ENCODE assay signal across 9 cellular contexts in the genomic region with DNA sequence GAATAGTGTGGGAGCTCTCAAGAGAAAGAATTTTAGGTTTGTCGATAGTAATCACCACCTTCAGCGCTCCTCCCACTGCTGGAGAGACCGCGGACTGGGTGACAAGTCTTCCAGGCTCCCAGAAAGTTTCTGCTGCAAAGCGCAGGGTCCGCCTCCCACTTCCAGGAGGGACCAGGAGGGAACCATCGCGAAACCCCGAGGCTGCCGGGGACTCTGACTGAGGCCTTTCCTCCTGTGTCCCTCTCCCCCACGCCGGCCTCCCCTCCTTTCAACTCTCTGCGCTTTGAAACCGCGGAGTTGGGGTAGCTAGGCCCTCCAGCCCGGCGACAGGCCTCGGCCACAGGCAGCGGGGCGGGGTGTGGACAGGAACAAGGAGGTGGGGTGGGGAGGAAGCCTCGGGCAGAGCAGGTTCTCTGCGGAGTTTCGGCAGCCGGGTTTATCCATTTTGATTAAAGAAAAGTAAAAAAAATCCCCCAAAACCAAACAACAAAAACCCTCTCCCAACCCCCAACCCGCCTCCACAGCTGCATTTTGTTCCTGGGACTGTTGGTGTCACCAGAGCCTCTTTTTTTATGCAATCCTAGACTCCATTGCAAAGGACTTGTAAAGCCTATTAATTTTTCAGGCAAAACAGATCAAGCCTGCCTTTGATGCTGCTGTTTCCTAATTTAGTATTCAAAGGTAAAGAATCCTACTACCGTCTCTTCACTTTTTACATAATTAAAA. TPM values are rescaled to one million over a fixed set of nuclear protein-coding genes. Genes with fewer than 3 reads are reported as not detected.
A peak's percentile ranks its signal among the peaks of the same experiment; 100 is the strongest.
DNase-seq lines count a peak whose midpoint lies in the region; ATAC-seq and TF ChIP-seq lines count a peak whose summit lies in the region.
"Had no signal": no experiment of that assay in that cellular context is flagged by ENCODE, and none has a peak within 500 bp of the region (broad histone marks: within the 10 kb centered on the region; RNA-seq: fewer than 3 reads in every experiment).

No MANE protein-coding gene starts in this region.

- no peak overlapping the region for H3K4me2 ChIP-seq in HCT116 (ENCODE audit: low read length)
- H3K4me2 ChIP-seq in mesendoderm (ENCODE audit: low read length) = peak overlapping the region; percentile 37

- H3K4me1 ChIP-seq in HCT116 (ENCODE audit: control insufficient read depth in 1 of 2, insufficient read depth in 2 of 2, low read length in 2 of 2) (peaks cover 11 to 23% of the 10 kb centered on the region in 2 experiments), endocrine pancreas (ENCODE audit: control insufficient read depth, insufficient read depth, low read length) (no peaks in the 10 kb centered on the region), mesendoderm (ENCODE audit: control insufficient read depth, low read depth, low read length) (peaks cover 9% of the 10 kb centered on the region)

- no peak overlapping the region for H3K23ac ChIP-seq in mesendoderm (ENCODE audit: low read length)

- H3K27me3 ChIP-seq in HCT116 (ENCODE audit: insufficient read depth, low read length) = no peaks in the 10 kb centered on the region
- H3K27me3 ChIP-seq in endocrine pancreas (ENCODE audit: control insufficient read depth, insufficient read depth, low read length) = no peaks in the 10 kb centered on the region
- no peaks in the 10 kb centered on the region for H3K27me3 ChIP-seq in mesendoderm (ENCODE audit: insufficient read depth, low read length, poor library complexity)

- TF ChIP-seq CTCF in HCT116 (IDR thresholded peaks at IDR 0.05 in 2 of 3, conservative IDR thresholded peaks at IDR 0.05 in 1 of 3; ENCODE audit: borderline replicate concordance in 1 of 3, insufficient read depth in 1 of 3, low read depth in 2 of 3, low read length in 2 of 3) = peak in 2 of 3 experiments; percentile 17 to 27; a peak in 2 of 6 replicates

- BruUV-seq in HCT116 (replicated peaks; lab: Mats Ljungman, UMichigan) = no TSS peak

- no peak overlapping the region for H3K27ac ChIP-seq in HCT116 (ENCODE audit: low read depth, low read length)
- peak overlapping the region; percentile 82 for H3K27ac ChIP-seq in mesendoderm (ENCODE audit: low read depth, low read length)
- H3K27ac ChIP-seq: epithelial cell of prostate had no signal

- ATAC-seq in HCT116 = no peak

- TF ChIP-seq POLR2A in HCT116 (IDR thresholded peaks at IDR 0.05; ENCODE audit: borderline replicate concordance, extremely low read depth, insufficient read depth, insufficient read length) = no peak

- peak overlapping the region; percentile 91 for H2BK5ac ChIP-seq in mesendoderm (ENCODE audit: low read length)

- POLR2A ChIA-PET in HCT116 (lab: Charles Lee) = no interaction called here

- no peak overlapping the region for H3K4me3 ChIP-seq in HCT116 (replicated peaks in 1 of 2; ENCODE audit: low read depth in 1 of 2, low read length in 2 of 2)
- no peak overlapping the region for H3K4me3 ChIP-seq in endocrine pancreas (ENCODE audit: control insufficient read depth, insufficient read depth, low read length)
- no peak overlapping the region for H3K4me3 ChIP-seq in mesendoderm (ENCODE audit: low read length)

- H3K9ac ChIP-seq in HCT116 (ENCODE audit: low read length) (no peak overlapping the region), endocrine pancreas (ENCODE audit: control insufficient read depth, insufficient read depth, low read length) (peak overlapping the region; percentile 32), mesendoderm (ENCODE audit: low read length) (peak overlapping the region; percentile 76)

- DNase-seq in DMS79 treated with DMSO at 0.1 percent for 48 hours (lab: John Stamatoyannopoulos, UW) (peak; percentile 95), HCT116 (ENCODE audit: low read depth, low spot score) (no peak), NCI-H2196 treated with DMSO at 0.1 percent for 48 hours (lab: John Stamatoyannopoulos, UW; ENCODE audit: unreplicated experiment) (peak; percentile 7), mesendoderm (peak; percentile 87), 8988T (no peak)
- peak in 2 of 3 experiments; percentile 15 to 26 for DNase-seq in activated CD8-positive, alpha-beta memory T cell treated with anti-CD3 and anti-CD28 coated beads for 48 hours (ENCODE audit: low read depth in 2 of 3, low spot score in 2 of 3)
- DNase-seq in stimulated activated CD8-positive, alpha-beta memory T cell treated with anti-CD3 and anti-CD28 coated beads, Interleukin-15, amount 100 ng/mL, for 1 hour (ENCODE audit: low read depth) = peak; percentile 15

- H4K20me1 ChIP-seq in HCT116 (ENCODE audit: insufficient read depth) = no peaks in the 10 kb centered on the region

- no CpG with 5 or more reads among the region's 26 CpGs for WGBS in mesendoderm (ENCODE audit: extremely low coverage, insufficient coverage, low lambda C conversion rate)

- H2BK120ac ChIP-seq in mesendoderm (ENCODE audit: low read depth, low read length) = peak overlapping the region; percentile 10

- peak overlapping the region; percentile 67 for H4K8ac ChIP-seq in mesendoderm (ENCODE audit: low read depth, low read length)

- H4K5ac ChIP-seq in mesendoderm (ENCODE audit: low read length) = no peak overlapping the region

- CTCF ChIA-PET in HCT116 (lab: Charles Lee) = no interaction called here

- H3K36me3 ChIP-seq in HCT116 (ENCODE audit: control insufficient read depth in 1 of 2, insufficient read depth in 2 of 2, low read length in 2 of 2) (no peaks in the 10 kb centered on the region), endocrine pancreas (ENCODE audit: control insufficient read depth, insufficient read depth, low read length) (no peaks in the 10 kb centered on the region), mesendoderm (ENCODE audit: control insufficient read depth, insufficient read depth, low read length) (no peaks in the 10 kb centered on the region)

- intact Hi-C loops in HCT116 (cut with micrococcal nuclease) = loop anchor here (5.0 kb wide), 4 partner anchors 259 to 1469 kb away; no protein-coding TSS in a partner anchor

- H2AK5ac ChIP-seq in mesendoderm (ENCODE audit: low read length) = no peak overlapping the region

- no peaks in the 10 kb centered on the region for H3K79me1 ChIP-seq in mesendoderm (ENCODE audit: low read length)

- no peaks in the 10 kb centered on the region for H3K79me2 ChIP-seq in HCT116 (ENCODE audit: insufficient read depth, low read length)
- H3K79me2 ChIP-seq in mesendoderm (ENCODE audit: control insufficient read depth, insufficient read depth, low read length) = no peaks in the 10 kb centered on the region

- no peaks in the 10 kb centered on the region for H3K9me2 ChIP-seq in HCT116 (ENCODE audit: insufficient read depth)

- peak; percentile 57 for TF ChIP-seq RAD21 in HCT116 (IDR thresholded peaks at IDR 0.05; ENCODE audit: low read depth)

- H2AFZ ChIP-seq in HCT116 (ENCODE audit: low read depth, low read length, poor library complexity, severe bottlenecking) = no peak overlapping the region

- H2BK15ac ChIP-seq in mesendoderm (replicated peaks; ENCODE audit: low read depth) = no peak overlapping the region

- peak overlapping the region; percentile 66 for H3K4ac ChIP-seq in mesendoderm (ENCODE audit: low read depth, low read length)

- peak overlapping the region; percentile 77 for H3K18ac ChIP-seq in mesendoderm (ENCODE audit: low read length)

- RAD21 ChIA-PET in HCT116 (lab: Charles Lee; ENCODE audit: low non-redundant PET in 1 of 2, low total read pairs in 2 of 2, uncharacterized antibody in 2 of 2, unreplicated experiment in 2 of 2) = no interaction called here

- peak overlapping the region; percentile 96 for H3K56ac ChIP-seq in mesendoderm (ENCODE audit: low read length)

- H3K9me3 ChIP-seq in HCT116 (ENCODE audit: control insufficient read depth in 1 of 2, insufficient read depth in 1 of 2, low read depth in 1 of 2, low read length in 2 of 2) = no peaks in the 10 kb centered on the region
- H3K9me3 ChIP-seq in endocrine pancreas (ENCODE audit: control insufficient read depth, low read length) = no peaks in the 10 kb centered on the region

TF ChIP-seq in HCT116, 20 proteins besides CTCF, POLR2A, EP300 and RAD21:
- TF ChIP-seq, protein P1, sequence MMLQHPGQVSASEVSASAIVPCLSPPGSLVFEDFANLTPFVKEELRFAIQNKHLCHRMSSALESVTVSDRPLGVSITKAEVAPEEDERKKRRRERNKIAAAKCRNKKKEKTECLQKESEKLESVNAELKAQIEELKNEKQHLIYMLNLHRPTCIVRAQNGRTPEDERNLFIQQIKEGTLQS (IDR thresholded peaks at IDR 0.05) = no peak
- TF ChIP-seq SRF (IDR thresholded peaks at IDR 0.05; ENCODE audit: low read depth) = no peak
- no peak for TF ChIP-seq ZNF274 (IDR thresholded peaks at IDR 0.05; ENCODE audit: low read depth, low read length)
- no peak for TF ChIP-seq SIN3A (IDR thresholded peaks at IDR 0.05; ENCODE audit: low read depth)
- TF ChIP-seq, protein P2, sequence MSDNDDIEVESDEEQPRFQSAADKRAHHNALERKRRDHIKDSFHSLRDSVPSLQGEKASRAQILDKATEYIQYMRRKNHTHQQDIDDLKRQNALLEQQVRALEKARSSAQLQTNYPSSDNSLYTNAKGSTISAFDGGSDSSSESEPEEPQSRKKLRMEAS (IDR thresholded peaks at IDR 0.05) = no peak
- no peak for TF ChIP-seq ELF1 (IDR thresholded peaks at IDR 0.05; ENCODE audit: borderline replicate concordance, low read depth)

RNA-seq across cellular contexts. Expression of a gene that starts 51.9 kb away (rescaled TPM):
- 21.3 TPM for total RNA-seq in HCT116 (2021; ENCODE audit: unreplicated experiment)
- polyA plus RNA-seq in HCT116 (2012) = 5.6 and 10.4 TPM in 2 replicates
- 3.6 TPM for polyA plus RNA-seq in mesendoderm (2013, experiment 1 of 2)
- 4.2 TPM for polyA plus RNA-seq in mesendoderm (2013, experiment 2 of 2)

Comparison
In these comparisons a context has a peak if more than half of its experiments do, and no peak if none do; other contexts are left out.
1. DNase-seq: peak in DMS79 treated with DMSO at 0.1 percent for 48 hours (single experiment), NCI-H2196 treated with DMSO at 0.1 percent for 48 hours (single experiment), activated CD8-positive, alpha-beta memory T cell treated with anti-CD3 and anti-CD28 coated beads for 48 hours (2 of 3), mesendoderm (single experiment) and stimulated activated CD8-positive, alpha-beta memory T cell treated with anti-CD3 and anti-CD28 coated beads, Interleukin-15, amount 100 ng/mL, for 1 hour (single experiment); none in HCT116 (single experiment) and 8988T (single experiment).